1 cellular context compared by ENCODE assay signal in the genomic region with DNA sequence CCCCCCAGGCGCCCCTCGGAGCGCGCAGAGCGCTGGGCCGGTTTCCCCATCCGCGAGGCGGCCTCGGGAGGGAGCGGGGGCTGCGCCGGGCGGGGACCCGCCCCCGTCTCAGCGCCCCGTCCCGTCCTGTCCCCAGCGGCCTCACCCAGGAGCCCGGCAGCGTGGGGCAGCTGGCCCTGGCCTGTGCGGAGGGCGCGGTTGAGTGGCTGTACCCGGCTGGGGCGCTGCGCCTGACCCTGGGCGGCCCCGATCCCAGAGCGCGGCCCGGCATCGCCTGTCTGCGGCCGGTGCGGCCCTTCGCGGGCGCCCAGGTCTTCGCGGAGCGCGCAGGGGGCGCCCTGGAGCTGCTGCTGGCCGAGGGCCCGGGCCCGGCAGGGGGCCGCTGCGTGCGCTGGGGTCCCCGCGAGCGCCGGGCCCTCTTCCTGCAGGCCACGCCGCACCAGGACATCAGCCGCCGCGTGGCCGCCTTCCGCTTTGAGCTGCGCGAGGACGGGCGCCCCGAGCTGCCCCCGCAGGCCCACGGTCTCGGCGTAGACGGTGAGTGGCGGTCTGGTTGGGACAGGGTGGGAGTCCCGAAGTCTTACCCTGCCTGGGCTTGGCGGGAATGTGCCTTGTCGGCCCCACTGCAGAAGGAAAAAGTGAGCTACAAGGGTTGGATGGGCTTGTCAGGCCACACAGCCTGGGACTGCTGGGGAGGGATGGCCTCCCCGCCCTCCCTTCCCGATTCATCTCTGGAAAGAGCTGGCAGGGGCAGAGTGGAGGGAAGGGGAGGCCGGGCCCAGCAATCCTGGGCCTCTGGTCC.
A peak's percentile ranks its signal among the peaks of the same experiment; 100 is the strongest.
TF ChIP-seq lines count a peak whose summit lies in the region.

No MANE protein-coding gene starts in this region.

TF ChIP-seq in K562, 482 proteins besides CTCF, POLR2A, EP300 and RAD21 (continues in another document):
- TF ChIP-seq POU5F1 (IDR thresholded peaks at IDR 0.05; ENCODE audit: borderline replicate concordance, low read depth, low read length, partially characterized antibody) (no peak), E2F1 (CRISPR knock-in tag; IDR thresholded peaks at IDR 0.05) (0 out of 2 replicates have a peak, but pooled peaks have one; percentile 31), SMAD3 (CRISPR knock-in tag; conservative IDR thresholded peaks at IDR 0.05) (no peak), RB1 (IDR thresholded peaks at IDR 0.05; ENCODE audit: low read depth) (no peak), ZNF133 (CRISPR knock-in tag; IDR thresholded peaks at IDR 0.05) (no peak), HDAC8 (tag; IDR thresholded peaks at IDR 0.05) (no peak), ZNF12 (CRISPR knock-in tag; IDR thresholded peaks at IDR 0.05) (no peak), HLTF (IDR thresholded peaks at IDR 0.05) (no peak), LEF1 (IDR thresholded peaks at IDR 0.05) (no peak), NR3C1 (CRISPR knock-in tag; IDR thresholded peaks at IDR 0.05) (no peak), HMG20A (CRISPR knock-in tag; conservative IDR thresholded peaks at IDR 0.05) (no peak), RNF2 (IDR thresholded peaks at IDR 0.05) (no peak), HNRNPK (IDR thresholded peaks at IDR 0.05; ENCODE audit: low read depth, low read length, poor library complexity, severe bottlenecking) (no peak), CEBPZ (IDR thresholded peaks at IDR 0.05; ENCODE audit: borderline replicate concordance, low read depth, low read length) (no peak), ARID1B (IDR thresholded peaks at IDR 0.05) (no peak), MEF2D (tag; conservative IDR thresholded peaks at IDR 0.05; ENCODE audit: low read depth) (no peak), NCOA1 (IDR thresholded peaks at IDR 0.05; ENCODE audit: low read depth) (no peak), THAP7 (CRISPR knock-in tag; IDR thresholded peaks at IDR 0.05) (no peak), MLX (CRISPR knock-in tag; conservative IDR thresholded peaks at IDR 0.05) (no peak), EGR1 (conservative IDR thresholded peaks at IDR 0.05) (0 out of 2 replicates have a peak, but pooled peaks have one; percentile 9), EHMT2 (IDR thresholded peaks at IDR 0.05) (no peak), PCBP1 (IDR thresholded peaks at IDR 0.05; ENCODE audit: low read depth, low read length, poor library complexity, severe bottlenecking) (no peak), FIP1L1 (IDR thresholded peaks at IDR 0.05; ENCODE audit: low read depth, low read length, poor library complexity, severe bottlenecking) (peak; percentile 48), SMAD4 (CRISPR knock-in tag; conservative IDR thresholded peaks at IDR 0.05) (0 out of 2 replicates have a peak, but pooled peaks have one; percentile 38), TGIF2 (CRISPR knock-in tag; IDR thresholded peaks at IDR 0.05) (0 out of 2 replicates have a peak, but pooled peaks have one; percentile 46), PRMT5 (CRISPR knock-in tag; IDR thresholded peaks at IDR 0.05) (no peak), SOX6 (IDR thresholded peaks at IDR 0.05) (no peak), CEBPB (tag; IDR thresholded peaks at IDR 0.05) (no peak), XRCC3 (IDR thresholded peaks at IDR 0.05) (no peak), HNRNPH1 (optimal IDR thresholded peaks at IDR 0.05; ENCODE audit: low read depth, low read length) (no peak), TARDBP (IDR thresholded peaks at IDR 0.05) (no peak), ARHGAP35 (IDR thresholded peaks at IDR 0.05; ENCODE audit: partially characterized antibody) (no peak), ZNF561 (CRISPR knock-in tag; conservative IDR thresholded peaks at IDR 0.05) (no peak), RBBP5 (IDR thresholded peaks at IDR 0.05; ENCODE audit: borderline replicate concordance, insufficient read depth, low read length, poor library complexity, severe bottlenecking) (peak; percentile 27), MYNN (IDR thresholded peaks at IDR 0.05) (no peak), MYNN (CRISPR knock-in tag; IDR thresholded peaks at IDR 0.05) (no peak), PTTG1 (tag; IDR thresholded peaks at IDR 0.05; ENCODE audit: low read depth) (no peak)
- TF ChIP-seq, protein P1, sequence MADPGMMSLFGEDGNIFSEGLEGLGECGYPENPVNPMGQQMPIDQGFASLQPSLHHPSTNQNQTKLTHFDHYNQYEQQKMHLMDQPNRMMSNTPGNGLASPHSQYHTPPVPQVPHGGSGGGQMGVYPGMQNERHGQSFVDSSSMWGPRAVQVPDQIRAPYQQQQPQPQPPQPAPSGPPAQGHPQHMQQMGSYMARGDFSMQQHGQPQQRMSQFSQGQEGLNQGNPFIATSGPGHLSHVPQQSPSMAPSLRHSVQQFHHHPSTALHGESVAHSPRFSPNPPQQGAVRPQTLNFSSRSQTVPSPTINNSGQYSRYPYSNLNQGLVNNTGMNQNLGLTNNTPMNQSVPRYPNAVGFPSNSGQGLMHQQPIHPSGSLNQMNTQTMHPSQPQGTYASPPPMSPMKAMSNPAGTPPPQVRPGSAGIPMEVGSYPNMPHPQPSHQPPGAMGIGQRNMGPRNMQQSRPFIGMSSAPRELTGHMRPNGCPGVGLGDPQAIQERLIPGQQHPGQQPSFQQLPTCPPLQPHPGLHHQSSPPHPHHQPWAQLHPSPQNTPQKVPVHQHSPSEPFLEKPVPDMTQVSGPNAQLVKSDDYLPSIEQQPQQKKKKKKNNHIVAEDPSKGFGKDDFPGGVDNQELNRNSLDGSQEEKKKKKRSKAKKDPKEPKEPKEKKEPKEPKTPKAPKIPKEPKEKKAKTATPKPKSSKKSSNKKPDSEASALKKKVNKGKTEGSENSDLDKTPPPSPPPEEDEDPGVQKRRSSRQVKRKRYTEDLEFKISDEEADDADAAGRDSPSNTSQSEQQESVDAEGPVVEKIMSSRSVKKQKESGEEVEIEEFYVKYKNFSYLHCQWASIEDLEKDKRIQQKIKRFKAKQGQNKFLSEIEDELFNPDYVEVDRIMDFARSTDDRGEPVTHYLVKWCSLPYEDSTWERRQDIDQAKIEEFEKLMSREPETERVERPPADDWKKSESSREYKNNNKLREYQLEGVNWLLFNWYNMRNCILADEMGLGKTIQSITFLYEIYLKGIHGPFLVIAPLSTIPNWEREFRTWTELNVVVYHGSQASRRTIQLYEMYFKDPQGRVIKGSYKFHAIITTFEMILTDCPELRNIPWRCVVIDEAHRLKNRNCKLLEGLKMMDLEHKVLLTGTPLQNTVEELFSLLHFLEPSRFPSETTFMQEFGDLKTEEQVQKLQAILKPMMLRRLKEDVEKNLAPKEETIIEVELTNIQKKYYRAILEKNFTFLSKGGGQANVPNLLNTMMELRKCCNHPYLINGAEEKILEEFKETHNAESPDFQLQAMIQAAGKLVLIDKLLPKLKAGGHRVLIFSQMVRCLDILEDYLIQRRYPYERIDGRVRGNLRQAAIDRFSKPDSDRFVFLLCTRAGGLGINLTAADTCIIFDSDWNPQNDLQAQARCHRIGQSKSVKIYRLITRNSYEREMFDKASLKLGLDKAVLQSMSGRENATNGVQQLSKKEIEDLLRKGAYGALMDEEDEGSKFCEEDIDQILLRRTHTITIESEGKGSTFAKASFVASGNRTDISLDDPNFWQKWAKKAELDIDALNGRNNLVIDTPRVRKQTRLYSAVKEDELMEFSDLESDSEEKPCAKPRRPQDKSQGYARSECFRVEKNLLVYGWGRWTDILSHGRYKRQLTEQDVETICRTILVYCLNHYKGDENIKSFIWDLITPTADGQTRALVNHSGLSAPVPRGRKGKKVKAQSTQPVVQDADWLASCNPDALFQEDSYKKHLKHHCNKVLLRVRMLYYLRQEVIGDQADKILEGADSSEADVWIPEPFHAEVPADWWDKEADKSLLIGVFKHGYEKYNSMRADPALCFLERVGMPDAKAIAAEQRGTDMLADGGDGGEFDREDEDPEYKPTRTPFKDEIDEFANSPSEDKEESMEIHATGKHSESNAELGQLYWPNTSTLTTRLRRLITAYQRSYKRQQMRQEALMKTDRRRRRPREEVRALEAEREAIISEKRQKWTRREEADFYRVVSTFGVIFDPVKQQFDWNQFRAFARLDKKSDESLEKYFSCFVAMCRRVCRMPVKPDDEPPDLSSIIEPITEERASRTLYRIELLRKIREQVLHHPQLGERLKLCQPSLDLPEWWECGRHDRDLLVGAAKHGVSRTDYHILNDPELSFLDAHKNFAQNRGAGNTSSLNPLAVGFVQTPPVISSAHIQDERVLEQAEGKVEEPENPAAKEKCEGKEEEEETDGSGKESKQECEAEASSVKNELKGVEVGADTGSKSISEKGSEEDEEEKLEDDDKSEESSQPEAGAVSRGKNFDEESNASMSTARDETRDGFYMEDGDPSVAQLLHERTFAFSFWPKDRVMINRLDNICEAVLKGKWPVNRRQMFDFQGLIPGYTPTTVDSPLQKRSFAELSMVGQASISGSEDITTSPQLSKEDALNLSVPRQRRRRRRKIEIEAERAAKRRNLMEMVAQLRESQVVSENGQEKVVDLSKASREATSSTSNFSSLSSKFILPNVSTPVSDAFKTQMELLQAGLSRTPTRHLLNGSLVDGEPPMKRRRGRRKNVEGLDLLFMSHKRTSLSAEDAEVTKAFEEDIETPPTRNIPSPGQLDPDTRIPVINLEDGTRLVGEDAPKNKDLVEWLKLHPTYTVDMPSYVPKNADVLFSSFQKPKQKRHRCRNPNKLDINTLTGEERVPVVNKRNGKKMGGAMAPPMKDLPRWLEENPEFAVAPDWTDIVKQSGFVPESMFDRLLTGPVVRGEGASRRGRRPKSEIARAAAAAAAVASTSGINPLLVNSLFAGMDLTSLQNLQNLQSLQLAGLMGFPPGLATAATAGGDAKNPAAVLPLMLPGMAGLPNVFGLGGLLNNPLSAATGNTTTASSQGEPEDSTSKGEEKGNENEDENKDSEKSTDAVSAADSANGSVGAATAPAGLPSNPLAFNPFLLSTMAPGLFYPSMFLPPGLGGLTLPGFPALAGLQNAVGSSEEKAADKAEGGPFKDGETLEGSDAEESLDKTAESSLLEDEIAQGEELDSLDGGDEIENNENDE (IDR thresholded peaks at IDR 0.05; ENCODE audit: low read depth, low read length) = no peak
- TF ChIP-seq, protein P2, sequence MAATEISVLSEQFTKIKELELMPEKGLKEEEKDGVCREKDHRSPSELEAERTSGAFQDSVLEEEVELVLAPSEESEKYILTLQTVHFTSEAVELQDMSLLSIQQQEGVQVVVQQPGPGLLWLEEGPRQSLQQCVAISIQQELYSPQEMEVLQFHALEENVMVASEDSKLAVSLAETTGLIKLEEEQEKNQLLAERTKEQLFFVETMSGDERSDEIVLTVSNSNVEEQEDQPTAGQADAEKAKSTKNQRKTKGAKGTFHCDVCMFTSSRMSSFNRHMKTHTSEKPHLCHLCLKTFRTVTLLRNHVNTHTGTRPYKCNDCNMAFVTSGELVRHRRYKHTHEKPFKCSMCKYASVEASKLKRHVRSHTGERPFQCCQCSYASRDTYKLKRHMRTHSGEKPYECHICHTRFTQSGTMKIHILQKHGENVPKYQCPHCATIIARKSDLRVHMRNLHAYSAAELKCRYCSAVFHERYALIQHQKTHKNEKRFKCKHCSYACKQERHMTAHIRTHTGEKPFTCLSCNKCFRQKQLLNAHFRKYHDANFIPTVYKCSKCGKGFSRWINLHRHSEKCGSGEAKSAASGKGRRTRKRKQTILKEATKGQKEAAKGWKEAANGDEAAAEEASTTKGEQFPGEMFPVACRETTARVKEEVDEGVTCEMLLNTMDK (IDR thresholded peaks at IDR 0.05; ENCODE audit: borderline replicate concordance, insufficient read depth, low read depth, low read length, poor library complexity, severe bottlenecking) = peak; percentile 19
